ENCODE assay signal across 22 cellular contexts in the genomic region with DNA sequence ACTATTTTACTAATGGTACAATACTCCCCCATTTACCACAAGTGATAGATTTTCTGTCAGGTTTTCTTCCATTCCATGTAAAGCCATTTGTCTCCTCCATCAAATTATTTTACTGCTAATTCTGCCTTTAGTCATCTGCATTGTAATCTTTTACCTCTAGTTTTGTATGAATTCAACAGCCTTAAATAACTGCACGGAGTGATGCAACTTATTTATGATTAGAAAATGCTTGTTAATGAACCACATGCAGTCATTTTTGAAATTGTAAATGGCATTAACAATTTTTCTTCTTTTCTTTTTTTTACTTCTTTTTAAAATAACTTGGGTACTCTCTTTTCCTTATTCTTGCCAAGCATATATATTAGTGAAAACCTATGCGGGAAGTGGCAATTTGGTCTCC.
A peak's percentile ranks its signal among the peaks of the same experiment; 100 is the strongest.
DNase-seq lines count a peak whose midpoint lies in the region; ATAC-seq, FAIRE-seq and TF ChIP-seq lines count a peak whose summit lies in the region.
"Had no signal": no experiment of that assay in that cellular context is flagged by ENCODE, and none has a peak within 500 bp of the region (broad histone marks: within the 10 kb centered on the region; RNA-seq: fewer than 3 reads in every experiment).

No MANE protein-coding gene starts in this region.

- no TSS peak for BruUV-seq in Panc1 (replicated peaks; lab: Mats Ljungman, UMichigan)
- BruUV-seq in endothelial cell of umbilical vein (replicated peaks; lab: Mats Ljungman, UMichigan) = no TSS peak
- BruUV-seq in mammary epithelial cell (replicated peaks; lab: Mats Ljungman, UMichigan) = no TSS peak

- peak overlapping the region; percentile 34 for H3K27ac Mint-ChIP-seq in stimulated activated memory B cell treated with anti-CD40 and anti-IgM and Interleukin-4, amounts not matched to agents 10 μg/mL and 1 μg/mL and 100 μg/mL, for 72 hours
- H3K27ac Mint-ChIP-seq: GM23338, H9 had no signal

- no peaks in the 10 kb centered on the region for H3F3A ChIP-seq in DOHH2 (ENCODE audit: control insufficient read depth, insufficient read depth)

- no peak for TF ChIP-seq POLR2A in endothelial cell of umbilical vein (IDR thresholded peaks at IDR 0.05; ENCODE audit: low read depth, low read length)

- H2AFZ ChIP-seq in endothelial cell of umbilical vein (ENCODE audit: low read depth, low read length) (no peak overlapping the region), mammary epithelial cell (ENCODE audit: low read depth, low read length) (no peak overlapping the region)
- H2AFZ ChIP-seq: GM23338 had no signal

- dilution Hi-C loops in endothelial cell of umbilical vein (cut with MboI; ENCODE audit: extremely low pct_ligation_motif_present, low sequenced_read_pairs) (no loop called here), mammary epithelial cell (cut with HindIII; ENCODE audit: low sequenced_read_pairs) (no loop called here)

- H3K4me3 ChIP-seq in DOHH2 (ENCODE audit: low read length) (no peak overlapping the region), Panc1 (ENCODE audit: low read depth in 2 of 2, low read length in 2 of 2) (no peak overlapping the region), endothelial cell of umbilical vein (replicated peaks in 1 of 3; ENCODE audit: insufficient read depth in 1 of 3, low read depth in 1 of 3, low read length in 3 of 3) (no peak overlapping the region), mammary epithelial cell (replicated peaks in 1 of 3; ENCODE audit: insufficient read depth in 1 of 3, low read depth in 2 of 3, low read length in 3 of 3) (no peak overlapping the region)
- H3K4me3 ChIP-seq: A549, GM23338 had no signal

- POLR2A ChIA-PET in Panc1 (lab: Charles Lee) = no interaction called here
- POLR2A ChIA-PET in endothelial cell of umbilical vein (lab: Charles Lee) = interaction anchor here (0.5 kb wide), 1 partner anchor 371 kb away, joined by 3 read pairs; no protein-coding TSS in a partner anchor

- peaks cover 36% of the 10 kb centered on the region for H3K4me1 ChIP-seq in DOHH2 (ENCODE audit: control insufficient read depth, low read length)
- H3K4me1 ChIP-seq in Panc1 (ENCODE audit: control insufficient read depth, insufficient read depth, low read length) = peaks cover 10% of the 10 kb centered on the region
- peaks cover 33% of the 10 kb centered on the region for H3K4me1 ChIP-seq in endothelial cell of umbilical vein (ENCODE audit: control insufficient read depth, extremely low read depth, insufficient read depth, low read length)
- H3K4me1 ChIP-seq in mammary epithelial cell (ENCODE audit: insufficient read depth, low read length) = no peaks in the 10 kb centered on the region
- H3K4me1 ChIP-seq: A549 had no signal

- ATAC-seq in Panc1 = no peak
- ATAC-seq in stimulated activated memory B cell treated with anti-CD40 and anti-IgM and Interleukin-4, amounts not matched to agents 10 μg/mL and 1 μg/mL and 100 μg/mL, for 72 hours = no peak
- no peak for ATAC-seq in HG02759 (IDR thresholded peaks at IDR 0.05; ENCODE audit: unreplicated experiment)
- ATAC-seq in GM18498 (IDR thresholded peaks at IDR 0.05; ENCODE audit: unreplicated experiment) = no peak
- ATAC-seq: HCT116 had no signal

- no peak for FAIRE-seq in endothelial cell of umbilical vein (lab: Jason Lieb, UNC)
- FAIRE-seq: A549 had no signal

- CTCF ChIA-PET in Panc1 (lab: Charles Lee) (no interaction called here), endothelial cell of umbilical vein (lab: Charles Lee) (interaction anchor here (0.9 to 1.4 kb wide), 4 partner anchors 9 to 281 kb away, joined by 4 to 6 read pairs (median 5); no protein-coding TSS in a partner anchor), mammary epithelial cell (lab: Charles Lee; ENCODE audit: low non-redundant PET) (no interaction called here)

- no peaks in the 10 kb centered on the region for H4K20me1 ChIP-seq in DOHH2 (ENCODE audit: control insufficient read depth, insufficient read depth, low read depth, low read length)
- H4K20me1 ChIP-seq in endothelial cell of umbilical vein (replicated peaks; ENCODE audit: control insufficient read depth, extremely low read depth, insufficient read depth, low read length) = no peaks in the 10 kb centered on the region
- H4K20me1 ChIP-seq in mammary epithelial cell (ENCODE audit: insufficient read depth, low read length) = no peaks in the 10 kb centered on the region

- no peaks in the 10 kb centered on the region for H3K9me3 Mint-ChIP-seq in stimulated activated memory B cell treated with anti-CD40 and anti-IgM and Interleukin-4, amounts not matched to agents 10 μg/mL and 1 μg/mL and 100 μg/mL, for 72 hours
- H3K9me3 Mint-ChIP-seq: CD4-positive, alpha-beta memory T cell; H9 had no signal

- DNase-seq in Panc1 (ENCODE audit: low read depth, low spot score) (no peak), endothelial cell of umbilical vein (ENCODE audit: low read depth, low spot score) (no peak), iPS-NIHi7 (ENCODE audit: extremely low spot score) (no peak), mammary epithelial cell (no peak)
- DNase-seq: 8988T; ACHN; AML-193; C1 segment of cervical spinal cord; Calu3; CD4-positive, alpha-beta memory T cell; COR-L47; DMS153; EL; GF-D8; H9 had no signal

- intact Hi-C loops in Panc1 (cut with micrococcal nuclease; ENCODE audit: unreplicated experiment) (no loop called here), endothelial cell of umbilical vein (cut with micrococcal nuclease) (loop anchor here (2.0 to 10.0 kb wide), 2 partner anchors 30 to 156 kb away; no protein-coding TSS in a partner anchor), mammary epithelial cell (cut with micrococcal nuclease) (no loop called here)

- peaks cover 27% of the 10 kb centered on the region for H3K4me1 Mint-ChIP-seq in stimulated activated memory B cell treated with anti-CD40 and anti-IgM and Interleukin-4, amounts not matched to agents 10 μg/mL and 1 μg/mL and 100 μg/mL, for 72 hours

- H3K9ac ChIP-seq in endothelial cell of umbilical vein (replicated peaks; ENCODE audit: extremely low read depth, insufficient read depth, low read length) = peak overlapping the region; percentile 9
- no peak overlapping the region for H3K9ac ChIP-seq in mammary epithelial cell (ENCODE audit: insufficient read depth, low read length)

- H3K36me3 ChIP-seq in DOHH2 (ENCODE audit: control insufficient read depth, low read length) (no peaks in the 10 kb centered on the region), Panc1 (ENCODE audit: control insufficient read depth, insufficient read depth, low read length) (no peaks in the 10 kb centered on the region), endothelial cell of umbilical vein (ENCODE audit: control insufficient read depth in 2 of 2, extremely low read depth in 1 of 2, insufficient read depth in 2 of 2, low read length in 2 of 2) (no peaks in the 10 kb centered on the region), mammary epithelial cell (ENCODE audit: insufficient read depth, low read length) (no peaks in the 10 kb centered on the region)

- no peaks in the 10 kb centered on the region for H3K27me3 Mint-ChIP-seq in stimulated activated memory B cell treated with anti-CD40 and anti-IgM and Interleukin-4, amounts not matched to agents 10 μg/mL and 1 μg/mL and 100 μg/mL, for 72 hours
- H3K27me3 Mint-ChIP-seq: CD4-positive, alpha-beta memory T cell had no signal

- H3K79me2 ChIP-seq in DOHH2 (ENCODE audit: control insufficient read depth, low read length) = no peaks in the 10 kb centered on the region
- H3K79me2 ChIP-seq in endothelial cell of umbilical vein (ENCODE audit: control insufficient read depth, insufficient read depth, low read length) = no peaks in the 10 kb centered on the region
- H3K79me2 ChIP-seq in mammary epithelial cell (ENCODE audit: insufficient read depth, low read length) = no peaks in the 10 kb centered on the region

- H3K9me1 ChIP-seq in endothelial cell of umbilical vein (replicated peaks; ENCODE audit: control insufficient read depth, extremely low read depth, insufficient read depth, low read length) = no peaks in the 10 kb centered on the region

- 100% methylated on average over 2 of the region's 2 CpGs for WGBS in mammary epithelial cell (ENCODE audit: low coverage, missing lambda C conversion rate)

- no peak overlapping the region for H3K4me3 Mint-ChIP-seq in stimulated activated memory B cell treated with anti-CD40 and anti-IgM and Interleukin-4, amounts not matched to agents 10 μg/mL and 1 μg/mL and 100 μg/mL, for 72 hours
- H3K4me3 Mint-ChIP-seq: GM23338, H9 had no signal

- H3K9me3 ChIP-seq in DOHH2 (ENCODE audit: control insufficient read depth, insufficient read depth, low read length) (no peaks in the 10 kb centered on the region), Panc1 (ENCODE audit: control insufficient read depth, insufficient read depth, low read depth, low read length) (no peaks in the 10 kb centered on the region), endothelial cell of umbilical vein (replicated peaks; ENCODE audit: control insufficient read depth, insufficient read depth, low read length) (no peaks in the 10 kb centered on the region), mammary epithelial cell (replicated peaks; ENCODE audit: insufficient read depth, low read length) (no peaks in the 10 kb centered on the region)
- H3K9me3 ChIP-seq: A549 had no signal

- TF ChIP-seq CTCF in DOHH2 (IDR thresholded peaks at IDR 0.05; ENCODE audit: low read depth, low read length, poor library complexity, severe bottlenecking) = no peak
- no peak for TF ChIP-seq CTCF in Panc1 (IDR thresholded peaks at IDR 0.05)
- no peak for TF ChIP-seq CTCF in endothelial cell of umbilical vein (IDR thresholded peaks at IDR 0.05; ENCODE audit: extremely low read depth in 1 of 2, insufficient read depth in 1 of 2, low read depth in 1 of 2, low read length in 2 of 2)
- TF ChIP-seq CTCF in mammary epithelial cell (conservative IDR thresholded peaks at IDR 0.05 in 1 of 2, IDR thresholded peaks at IDR 0.05 in 1 of 2; ENCODE audit: extremely low read depth in 1 of 2, insufficient read depth in 1 of 2, low read depth in 1 of 2, low read length in 2 of 2) = no peak

- H3K9me2 ChIP-seq in DOHH2 (replicated peaks; ENCODE audit: control insufficient read depth, low read length) = no peaks in the 10 kb centered on the region

- in situ Hi-C loops in Panc1 (cut with HindIII; ENCODE audit: low pct_unique_long_range_greater_than_20kb, low sequenced_read_pairs) = no loop called here
- in situ Hi-C loops in mammary epithelial cell (cut with MboI; ENCODE audit: low sequenced_read_pairs in 2 of 2) = no loop called here

- H3K4me2 ChIP-seq in DOHH2 (ENCODE audit: low read length) (peak overlapping the region; percentile 22), endothelial cell of umbilical vein (ENCODE audit: insufficient read depth, low read length) (peak overlapping the region; percentile 24), mammary epithelial cell (ENCODE audit: insufficient read depth, low read depth, low read length) (no peak overlapping the region)
- H3K4me2 ChIP-seq: A549, GM23338 had no signal

- no peaks in the 10 kb centered on the region for H3K36me3 Mint-ChIP-seq in stimulated activated memory B cell treated with anti-CD40 and anti-IgM and Interleukin-4, amounts not matched to agents 10 μg/mL and 1 μg/mL and 100 μg/mL, for 72 hours
- H3K36me3 Mint-ChIP-seq: CD4-positive, alpha-beta memory T cell had no signal

- H3K27me3 ChIP-seq in DOHH2 (ENCODE audit: control insufficient read depth, low read length) = no peaks in the 10 kb centered on the region
- no peaks in the 10 kb centered on the region for H3K27me3 ChIP-seq in Panc1 (ENCODE audit: control insufficient read depth, insufficient read depth, low read length)
- no peaks in the 10 kb centered on the region for H3K27me3 ChIP-seq in endothelial cell of umbilical vein (ENCODE audit: control insufficient read depth in 2 of 2, insufficient read depth in 2 of 2, low read length in 2 of 2)
- H3K27me3 ChIP-seq in mammary epithelial cell (ENCODE audit: insufficient read depth, low read length) = no peaks in the 10 kb centered on the region

- H3K27ac ChIP-seq in DOHH2 (ENCODE audit: low read depth, low read length) = no peak overlapping the region
- H3K27ac ChIP-seq in Panc1 (ENCODE audit: low read length) = peak overlapping the region; percentile 12; the same call in 1 of the 2 replicates
- H3K27ac ChIP-seq in endothelial cell of umbilical vein (ENCODE audit: insufficient read depth, low read depth, low read length) = no peak overlapping the region
- H3K27ac ChIP-seq in mammary epithelial cell (ENCODE audit: insufficient read depth, low read depth, low read length) = no peak overlapping the region
- H3K27ac ChIP-seq: A549 had no signal
